Comparison of ENCODE assay signal across 9 cellular contexts in the genomic region with DNA sequence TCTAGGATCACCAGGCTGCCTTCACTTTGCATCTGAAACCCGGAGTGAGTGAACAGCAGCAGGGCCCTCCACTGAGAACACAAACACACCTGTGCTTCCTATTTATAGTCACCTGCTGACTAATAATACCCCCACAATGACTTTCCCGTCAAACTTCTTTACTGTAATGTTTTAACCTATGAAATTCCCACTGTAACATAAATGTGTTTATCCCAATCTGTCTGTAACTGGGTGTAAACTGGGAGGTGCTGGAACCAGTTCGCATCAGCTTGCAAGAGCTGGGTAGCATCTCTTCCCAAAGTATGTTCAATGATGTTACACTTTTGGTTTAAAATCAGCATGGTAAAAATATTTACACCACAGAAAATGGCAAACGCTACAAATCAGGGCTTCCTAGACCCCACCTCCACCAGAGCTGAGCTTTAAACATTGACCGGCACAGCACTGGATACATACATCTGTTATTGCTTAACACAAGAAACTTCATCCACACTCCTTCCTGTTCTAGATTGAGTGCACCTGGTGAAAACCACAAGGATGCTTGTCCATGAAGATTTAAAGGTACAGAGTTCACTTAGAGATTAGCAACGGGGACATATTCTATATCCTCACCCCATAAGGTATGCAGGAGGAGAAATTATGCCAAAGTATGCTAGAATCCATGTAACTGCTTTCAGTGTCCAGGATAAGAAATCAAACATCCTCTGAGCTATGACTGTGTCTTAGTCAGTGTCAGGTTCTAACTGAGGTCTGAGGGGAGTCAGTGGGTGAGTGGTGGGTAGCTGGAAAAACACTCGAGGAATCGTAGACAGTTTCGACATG.
DNase-seq lines count a peak whose midpoint lies in the region; ATAC-seq and TF ChIP-seq lines count a peak whose summit lies in the region.
"Had no signal": no experiment of that assay in that cellular context is flagged by ENCODE, and none has a peak within 500 bp of the region (broad histone marks: within the 10 kb centered on the region; RNA-seq: fewer than 3 reads in every experiment).

No MANE protein-coding gene starts in this region.

- no peak overlapping the region; a peak in 1 of 4 replicates for H3K27ac ChIP-seq in SK-N-SH (ENCODE audit: low read depth in 2 of 2, low read length in 1 of 2)

- H3K4me3 ChIP-seq in GM08714 (ENCODE audit: low read length) = peak overlapping the region; percentile 42; the same call in 1 of the 2 replicates
- H3K4me3 ChIP-seq in SK-N-SH (ENCODE audit: low read depth in 2 of 2, low read length in 1 of 2) = no peak overlapping the region
- H3K4me3 ChIP-seq: lung had no signal

- H3K4me2 ChIP-seq in SK-N-SH = no peak overlapping the region

- no peak for DNase-seq in SK-N-SH
- no peak for DNase-seq in AG20443 (ENCODE audit: low spot score)
- DNase-seq in activated naive CD4-positive, alpha-beta T cell (lab: John Stamatoyannopoulos, UW) = no peak
- no peak for DNase-seq in NCI-H1105 treated with DMSO at 0.1 percent for 48 hours (lab: John Stamatoyannopoulos, UW)
- DNase-seq in chondrocyte (ENCODE audit: low spot score) = no peak

- no peaks in the 10 kb centered on the region for H3K4me1 Mint-ChIP-seq in chondrocyte (ENCODE audit: low read depth)

- H3K9me3 Mint-ChIP-seq in chondrocyte (ENCODE audit: low read depth) = no peaks in the 10 kb centered on the region

- no peak overlapping the region for H3K9ac ChIP-seq in SK-N-SH

- H2AFZ ChIP-seq in SK-N-SH (ENCODE audit: low read depth) = no peak overlapping the region

- no peak for TF ChIP-seq CTCF in SK-N-SH (IDR thresholded peaks at IDR 0.05)
- TF ChIP-seq CTCF in chondrocyte (IDR thresholded peaks at IDR 0.05) = no peak

- no peaks in the 10 kb centered on the region for H3K27me3 ChIP-seq in SK-N-SH (ENCODE audit: insufficient read depth)

- TF ChIP-seq RAD21 in SK-N-SH (IDR thresholded peaks at IDR 0.05; ENCODE audit: low read length) = no peak

- no peak overlapping the region for H3K27ac Mint-ChIP-seq in chondrocyte (ENCODE audit: unreplicated experiment)

- no peaks in the 10 kb centered on the region for H3K27me3 Mint-ChIP-seq in chondrocyte (ENCODE audit: low read depth)

- no peaks in the 10 kb centered on the region for H3K79me2 ChIP-seq in SK-N-SH (ENCODE audit: insufficient read depth)

- no peaks in the 10 kb centered on the region for H4K20me1 ChIP-seq in SK-N-SH (ENCODE audit: insufficient read depth)

- peak; percentile 86 for ATAC-seq in GM21360 (IDR thresholded peaks at IDR 0.05; ENCODE audit: unreplicated experiment)
- peak; percentile 92 for ATAC-seq in HG03175 (IDR thresholded peaks at IDR 0.05; ENCODE audit: unreplicated experiment)

- no peaks in the 10 kb centered on the region for H3K9me3 ChIP-seq in SK-N-SH

- no peaks in the 10 kb centered on the region; a peak in 1 of 4 replicates for H3K4me1 ChIP-seq in SK-N-SH (ENCODE audit: control insufficient read depth in 1 of 2, insufficient read depth in 2 of 2, low read depth in 1 of 2, low read length in 1 of 2)

- H3K36me3 ChIP-seq in SK-N-SH (replicated peaks in 1 of 2; ENCODE audit: control insufficient read depth in 1 of 2, insufficient read depth in 2 of 2, low read length in 1 of 2) = no peaks in the 10 kb centered on the region

- H3K9me2 ChIP-seq in SK-N-SH = no peaks in the 10 kb centered on the region

- no peaks in the 10 kb centered on the region for H3F3A ChIP-seq in SK-N-SH (replicated peaks; ENCODE audit: insufficient read depth)

- CTCF ChIA-PET in SK-N-SH (lab: Yijun Ruan, JAX) = no interaction called here

- no peak overlapping the region for H3K4me3 Mint-ChIP-seq in chondrocyte (ENCODE audit: unreplicated experiment)

- WGBS in SK-N-SH (ENCODE audit: low lambda C conversion rate) = 64% methylated on average over 9 of the region's 9 CpGs

- POLR2A ChIA-PET in SK-N-SH (lab: Yijun Ruan, JAX) = no interaction called here

- TF ChIP-seq EP300 in SK-N-SH (IDR thresholded peaks at IDR 0.05; ENCODE audit: borderline replicate concordance in 1 of 2, low read depth in 1 of 2, low read length in 1 of 2) = no peak

- no peaks in the 10 kb centered on the region for H3K36me3 Mint-ChIP-seq in chondrocyte (ENCODE audit: low read depth)

TF ChIP-seq in SK-N-SH, 30 proteins besides CTCF, POLR2A, EP300 and RAD21:
- TF ChIP-seq RFX5 (IDR thresholded peaks at IDR 0.05; ENCODE audit: low read length) = no peak
- TF ChIP-seq RCOR1 (IDR thresholded peaks at IDR 0.05; ENCODE audit: low read length) = no peak
- TF ChIP-seq, protein P1, sequence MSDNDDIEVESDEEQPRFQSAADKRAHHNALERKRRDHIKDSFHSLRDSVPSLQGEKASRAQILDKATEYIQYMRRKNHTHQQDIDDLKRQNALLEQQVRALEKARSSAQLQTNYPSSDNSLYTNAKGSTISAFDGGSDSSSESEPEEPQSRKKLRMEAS (IDR thresholded peaks at IDR 0.05; ENCODE audit: low read depth) = no peak
- peak; percentile 84 for TF ChIP-seq TCF12 (IDR thresholded peaks at IDR 0.05)
